ENCODE assay signal across 1 cellular context in genomic region chr17:15341966-15342365, GRCh38.
TF ChIP-seq lines count a peak whose summit lies in the region.

No MANE protein-coding gene starts in this region.

TF ChIP-seq in GM23338, 12 proteins besides CTCF, POLR2A, EP300 and RAD21:
- TF ChIP-seq POLR2AphosphoS5 (IDR thresholded peaks at IDR 0.05; ENCODE audit: low read depth) (no peak), NANOG (IDR thresholded peaks at IDR 0.05; ENCODE audit: borderline replicate concordance) (no peak), ETS1 (IDR thresholded peaks at IDR 0.05) (no peak), EZH2 (IDR thresholded peaks at IDR 0.05; ENCODE audit: low read depth, unreplicated experiment) (no peak), ZNF114 (CRISPR knock-in tag; IDR thresholded peaks at IDR 0.05) (no peak), ZNF462 (CRISPR knock-in tag; IDR thresholded peaks at IDR 0.05) (no peak), EZH2phosphoT487 (IDR thresholded peaks at IDR 0.05; ENCODE audit: unreplicated experiment) (no peak), ZNF331 (CRISPR knock-in tag; IDR thresholded peaks at IDR 0.05; ENCODE audit: low read depth) (no peak), STAT1 (IDR thresholded peaks at IDR 0.05; ENCODE audit: unreplicated experiment) (no peak), REST (IDR thresholded peaks at IDR 0.05; ENCODE audit: unreplicated experiment) (no peak), JUNB (IDR thresholded peaks at IDR 0.05; ENCODE audit: unreplicated experiment) (no peak), CREB1 (CRISPR knock-in tag; IDR thresholded peaks at IDR 0.05; ENCODE audit: low read depth) (no peak)
